Comparison of ENCODE assay signal across 21 cellular contexts in the genomic region with DNA sequence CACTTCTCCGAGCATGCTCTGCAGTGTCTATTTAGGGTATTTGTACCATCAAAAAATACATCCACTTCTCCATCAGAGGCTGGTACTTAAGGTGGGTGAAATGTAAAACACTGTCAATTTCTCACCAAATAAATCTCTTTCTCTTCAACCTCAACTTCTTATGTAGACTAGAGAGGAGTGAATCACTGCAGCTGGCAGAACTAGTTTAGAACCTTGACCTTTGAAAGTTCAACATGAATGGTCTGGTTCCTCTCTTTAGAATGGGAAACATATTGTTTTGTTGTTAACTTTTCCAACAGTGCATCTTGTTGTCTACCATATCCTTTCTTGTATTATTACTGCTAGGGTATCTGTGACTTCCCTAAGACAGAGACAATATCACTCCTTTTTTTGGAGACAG. TPM values are rescaled to one million over a fixed set of nuclear protein-coding genes. Genes with fewer than 3 reads are reported as not detected.
"Had no signal": no experiment of that assay in that cellular context is flagged by ENCODE, and none has a peak within 500 bp of the region (broad histone marks: within the 10 kb centered on the region; RNA-seq: fewer than 3 reads in every experiment).

No MANE protein-coding gene starts in this region.

- H3K4me1 ChIP-seq: Peyer's patch, SJCRH30 had no signal

- H3K27me3 ChIP-seq: Peyer's patch, SJCRH30 had no signal

- H3K4me3 ChIP-seq: Peyer's patch, SJCRH30 had no signal

- H3K27ac ChIP-seq: Peyer's patch, SJCRH30 had no signal

- H3K9me3 ChIP-seq: Peyer's patch, SJCRH30 had no signal

- DNase-seq: IMR-90; Karpas-422; KG1; MM.1S; NCI-H1436; NCI-H187; NCI-H2029; NCI-H2081 treated with DMSO at 0.1 percent for 48 hours; NCI-H2171; NCI-H226; NCI-H446; NCI-H510A; NCI-H524 treated with DMSO at 0.1 percent for 48 hours; NCI-H774; NK-92 treated with Interleukin-12 subunit alpha and Interleukin-12 subunit beta, amount 100 ng/mL, for 24 hours; PC-3; Peyer's patch; SHP77 treated with DMSO at 0.1 percent for 48 hours; SJCRH30 had no signal

- H3K36me3 ChIP-seq: Peyer's patch, SJCRH30 had no signal

- ATAC-seq: PC-3, Right ventricle myocardium inferior had no signal

RNA-seq across cellular contexts. Expression of gene SLC44A5, which starts 20.1 kb away (rescaled TPM):
- total RNA-seq: OCI-LY7, PC-3 had no signal
- polyA plus RNA-seq: IMR-90 had no signal
